In genomic region chr20:51469046-51469445, GRCh38 we compare ENCODE assay signal across 16 cellular contexts.
DNase-seq lines count a peak whose midpoint lies in the region; ATAC-seq and TF ChIP-seq lines count a peak whose summit lies in the region.
"Had no signal": no experiment of that assay in that cellular context is flagged by ENCODE, and none has a peak within 500 bp of the region (broad histone marks: within the 10 kb centered on the region; RNA-seq: fewer than 3 reads in every experiment).

No MANE protein-coding gene starts in this region.

- POLR2A ChIA-PET in CD4-positive, alpha-beta memory T cell (lab: Charles Lee; ENCODE audit: partially characterized antibody), result interaction anchor here (1.0 to 1.2 kb wide), 2 partner anchors 12 to 24 kb away, joined by 3 read pairs; no protein-coding TSS in a partner anchor
- POLR2A ChIA-PET in naive thymus-derived CD4-positive, alpha-beta T cell (lab: Charles Lee), result no interaction called here

- no peaks in the 10 kb centered on the region for H3K9me3 ChIP-seq in CD4-positive, alpha-beta memory T cell (ENCODE audit: control insufficient read depth in 1 of 2, low read length in 2 of 2)
- H3K9me3 ChIP-seq in T-helper 17 cell (ENCODE audit: control insufficient read depth, low read length, poor library complexity, severe bottlenecking), result no peaks in the 10 kb centered on the region
- no peaks in the 10 kb centered on the region for H3K9me3 ChIP-seq in naive thymus-derived CD4-positive, alpha-beta T cell (ENCODE audit: control insufficient read depth in 2 of 3, low read length in 3 of 3)
- H3K9me3 ChIP-seq: gastroesophageal sphincter, ovary had no signal

- peaks cover 54% of the 10 kb centered on the region for H3K36me3 ChIP-seq in CD4-positive, alpha-beta memory T cell (ENCODE audit: insufficient read depth, low read length)
- peaks cover 0 to 61% (median 23%) of the 10 kb centered on the region in 3 experiments for H3K36me3 ChIP-seq in naive thymus-derived CD4-positive, alpha-beta T cell (ENCODE audit: control insufficient read depth in 2 of 3, insufficient read depth in 3 of 3, low read length in 3 of 3)
- H3K36me3 ChIP-seq: ovary had no signal

- H3K4me1 Mint-ChIP-seq in activated CD4-positive, alpha-beta T cell treated with anti-CD3 and anti-CD28 coated beads, Interleukin-2, amount 10 ng/mL, durations not matched to agents 24 days and 14 days, result peaks cover 53% of the 10 kb centered on the region
- H3K4me1 Mint-ChIP-seq in CD4-positive, alpha-beta memory T cell, result peaks cover 26 to 65% (median 43%) of the 10 kb centered on the region in 4 donors
- H3K4me1 Mint-ChIP-seq in T-helper 17 cell, result peaks cover 40% of the 10 kb centered on the region
- H3K4me1 Mint-ChIP-seq in naive thymus-derived CD4-positive, alpha-beta T cell, result peaks cover 22 to 48% (median 37%) of the 10 kb centered on the region in 7 donors

- in situ Hi-C loops in GM13976 (cut with MboI; ENCODE audit: low sequenced_read_pairs, unreplicated experiment), result no loop called here

- H3K27ac ChIP-seq in CD4-positive, alpha-beta memory T cell (ENCODE audit: low read depth, low read length), result no peak overlapping the region
- no peak overlapping the region for H3K27ac ChIP-seq in naive thymus-derived CD4-positive, alpha-beta T cell (ENCODE audit: low read depth, low read length)
- H3K27ac ChIP-seq: ovary had no signal

- no peak overlapping the region for H3K4me3 ChIP-seq in CD4-positive, alpha-beta memory T cell (ENCODE audit: low read length in 2 of 2)
- H3K4me3 ChIP-seq in naive thymus-derived CD4-positive, alpha-beta T cell (ENCODE audit: low read length), result no peak overlapping the region
- H3K4me3 ChIP-seq: gastroesophageal sphincter, ovary had no signal

- no peak for ATAC-seq in T-helper 17 cell
- ATAC-seq in naive thymus-derived CD4-positive, alpha-beta T cell, result no peak
- ATAC-seq in HG03139 (IDR thresholded peaks at IDR 0.05; ENCODE audit: unreplicated experiment), result no peak
- ATAC-seq: esophagus mucosa, gastroesophageal sphincter, right cardiac atrium had no signal

- peaks cover 36% of the 10 kb centered on the region for H3K4me1 ChIP-seq in CD4-positive, alpha-beta memory T cell (ENCODE audit: insufficient read depth, low read length)
- peaks cover 15 to 17% of the 10 kb centered on the region in 2 donors for H3K4me1 ChIP-seq in naive thymus-derived CD4-positive, alpha-beta T cell (ENCODE audit: control insufficient read depth in 2 of 2, insufficient read depth in 2 of 2, low read length in 2 of 2)

- no peak overlapping the region for H3K4me3 Mint-ChIP-seq in activated CD4-positive, alpha-beta T cell treated with anti-CD3 and anti-CD28 coated beads, Interleukin-2, amount 10 ng/mL, durations not matched to agents 24 days and 14 days
- no peak overlapping the region for H3K4me3 Mint-ChIP-seq in CD4-positive, alpha-beta memory T cell
- H3K4me3 Mint-ChIP-seq in T-helper 17 cell, result peak overlapping the region; percentile 52
- peak overlapping the region in 2 of 10 donors; percentile 36 to 54 for H3K4me3 Mint-ChIP-seq in naive thymus-derived CD4-positive, alpha-beta T cell

- H3K9me3 Mint-ChIP-seq in activated CD4-positive, alpha-beta T cell treated with anti-CD3 and anti-CD28 coated beads, Interleukin-2, amount 10 ng/mL, durations not matched to agents 24 days and 14 days, result no peaks in the 10 kb centered on the region
- H3K9me3 Mint-ChIP-seq in CD4-positive, alpha-beta memory T cell, result peaks cover 0 to 2% (median 0%) of the 10 kb centered on the region in 8 donors
- H3K9me3 Mint-ChIP-seq in naive thymus-derived CD4-positive, alpha-beta T cell, result no peaks in the 10 kb centered on the region

- H3K27me3 Mint-ChIP-seq in activated CD4-positive, alpha-beta T cell treated with anti-CD3 and anti-CD28 coated beads, Interleukin-2, amount 10 ng/mL, durations not matched to agents 24 days and 14 days, result no peaks in the 10 kb centered on the region
- H3K27me3 Mint-ChIP-seq in CD4-positive, alpha-beta memory T cell, result no peaks in the 10 kb centered on the region
- H3K27me3 Mint-ChIP-seq in T-helper 17 cell, result no peaks in the 10 kb centered on the region
- no peaks in the 10 kb centered on the region for H3K27me3 Mint-ChIP-seq in naive thymus-derived CD4-positive, alpha-beta T cell

- H3K27ac Mint-ChIP-seq in activated CD4-positive, alpha-beta T cell treated with anti-CD3 and anti-CD28 coated beads, Interleukin-2, amount 10 ng/mL, durations not matched to agents 24 days and 14 days, result peak overlapping the region; percentile 76
- peak overlapping the region in 6 of 7 donors; percentile 7 to 63 (median 40) for H3K27ac Mint-ChIP-seq in CD4-positive, alpha-beta memory T cell
- H3K27ac Mint-ChIP-seq in T-helper 17 cell, result peak overlapping the region; percentile 21
- peak overlapping the region in 6 of 9 donors; percentile 7 to 90 (median 81) for H3K27ac Mint-ChIP-seq in naive thymus-derived CD4-positive, alpha-beta T cell

- no peak for TF ChIP-seq CTCF in GM13976 (IDR thresholded peaks at IDR 0.05; ENCODE audit: borderline replicate concordance, control extremely low read depth, extremely low read depth, insufficient read depth, missing control alignments)

- DNase-seq in activated CD4-positive, alpha-beta T cell treated with anti-CD3 and anti-CD28 coated beads, Interleukin-2, amount 10 ng/mL, durations not matched to agents 24 days and 14 days, result no peak
- DNase-seq in activated CD4-positive, alpha-beta T cell treated with anti-CD3 and anti-CD28 coated beads, Interleukin-2, amount 50 U/mL, for 48 hours, result no peak
- DNase-seq in CD4-positive, alpha-beta memory T cell, result no peak
- DNase-seq in T-helper 17 cell, result no peak
- no peak for DNase-seq in naive thymus-derived CD4-positive, alpha-beta T cell
- no peak for DNase-seq in GM13976 (ENCODE audit: low spot score)
- DNase-seq in NCI-H510A treated with DMSO at 0.1 percent for 48 hours (lab: John Stamatoyannopoulos, UW), result no peak
- DNase-seq: activated CD4-positive, alpha-beta T cell treated with anti-CD3 and anti-CD28 coated beads, Interleukin-2, amount 50 U/mL, for 4 hours; GDM1; NCI-H510A; right cardiac atrium; SW 1271 had no signal

- no peaks in the 10 kb centered on the region for H3K27me3 ChIP-seq in CD4-positive, alpha-beta memory T cell (ENCODE audit: insufficient read depth, low read length)
- H3K27me3 ChIP-seq in naive thymus-derived CD4-positive, alpha-beta T cell (ENCODE audit: control insufficient read depth in 2 of 2, insufficient read depth in 2 of 2, low read length in 2 of 2), result no peaks in the 10 kb centered on the region
- H3K27me3 ChIP-seq: gastroesophageal sphincter, ovary had no signal

- peaks cover 75% of the 10 kb centered on the region for H3K36me3 Mint-ChIP-seq in activated CD4-positive, alpha-beta T cell treated with anti-CD3 and anti-CD28 coated beads, Interleukin-2, amount 10 ng/mL, durations not matched to agents 24 days and 14 days (ENCODE audit: low read depth)
- peaks cover 50 to 75% of the 10 kb centered on the region in 2 donors for H3K36me3 Mint-ChIP-seq in CD4-positive, alpha-beta memory T cell
- peaks cover 11% of the 10 kb centered on the region for H3K36me3 Mint-ChIP-seq in T-helper 17 cell (ENCODE audit: low read depth)
- H3K36me3 Mint-ChIP-seq in naive thymus-derived CD4-positive, alpha-beta T cell, result peaks cover 10 to 57% (median 36%) of the 10 kb centered on the region in 5 donors

- intact Hi-C loops in activated CD4-positive, alpha-beta T cell treated with anti-CD3 and anti-CD28 coated beads, Interleukin-2, amount 10 ng/mL, durations not matched to agents 24 days and 14 days (cut with micrococcal nuclease), result no loop called here
- intact Hi-C loops in CD4-positive, alpha-beta memory T cell (cut with micrococcal nuclease), result no loop called here
- intact Hi-C loops in naive thymus-derived CD4-positive, alpha-beta T cell (cut with micrococcal nuclease), result no loop called here

- CTCF ChIA-PET in CD4-positive, alpha-beta memory T cell (lab: Charles Lee; ENCODE audit: partially characterized antibody), result interaction anchor here (1.8 kb wide), 1 partner anchor 83 kb away, joined by 5 read pairs; no protein-coding TSS in a partner anchor
- CTCF ChIA-PET in naive thymus-derived CD4-positive, alpha-beta T cell (lab: Charles Lee), result interaction anchor here (0.9 kb wide), 1 partner anchor 52 kb away, joined by 3 read pairs; no protein-coding TSS in a partner anchor

Comparison
In these comparisons a context has a peak if more than half of its experiments do, and no peak if none do; other contexts are left out.
1. H3K27ac Mint-ChIP-seq: peak in every context shown above with its lines; median percentile 81 in naive thymus-derived CD4-positive, alpha-beta T cell; 76 in activated CD4-positive, alpha-beta T cell treated with anti-CD3 and anti-CD28 coated beads, Interleukin-2, amount 10 ng/mL, durations not matched to agents 24 days and 14 days; 40 in CD4-positive, alpha-beta memory T cell; 21 in T-helper 17 cell.